8 cellular contexts compared by ENCODE assay signal in the genomic region with DNA sequence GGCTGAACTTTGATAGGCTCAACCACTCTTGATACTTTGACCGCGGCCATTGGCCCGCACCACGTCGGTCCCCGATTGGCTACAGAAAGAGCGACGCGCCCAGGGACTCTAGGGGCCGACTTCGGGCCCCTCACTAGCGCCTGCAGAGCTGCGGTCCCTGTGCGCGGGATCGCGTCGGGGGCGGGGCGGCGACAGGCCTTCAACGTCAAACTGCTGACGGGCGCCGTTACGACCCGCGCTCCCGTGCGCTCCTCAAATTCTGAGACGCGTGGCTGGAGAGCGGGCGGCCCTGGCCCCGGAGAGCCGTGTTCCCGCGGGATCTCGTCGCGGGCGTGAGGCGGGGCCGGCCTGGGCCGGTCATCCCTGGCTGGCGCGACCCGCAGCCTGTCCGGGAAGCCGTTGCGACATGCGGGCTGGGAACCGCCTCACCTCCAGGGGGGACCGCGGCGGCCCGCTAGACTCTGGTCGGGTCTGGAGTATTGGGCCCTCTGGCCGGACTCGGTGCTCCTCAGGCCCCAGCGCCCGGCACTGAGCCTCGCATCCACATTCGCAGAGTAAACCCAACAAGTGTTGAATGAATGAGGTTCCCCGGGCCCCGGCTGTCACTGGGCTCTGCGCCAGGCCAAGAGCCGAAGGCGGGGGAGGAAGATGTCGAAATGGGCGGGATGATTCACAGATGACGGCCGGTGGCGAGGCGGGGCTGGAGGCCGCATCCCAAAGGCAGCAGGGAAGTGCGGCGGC. TPM values are rescaled to one million over a fixed set of nuclear protein-coding genes. Genes with fewer than 3 reads are reported as not detected.
DNase-seq lines count a peak whose midpoint lies in the region; ATAC-seq and TF ChIP-seq lines count a peak whose summit lies in the region.

No MANE protein-coding gene starts in this region.

- DNase-seq in ACHN (peak; percentile 94), NCI-H345 (lab: John Stamatoyannopoulos, UW) (peak; percentile 75), cerebellar nuclear complex (lab: John Stamatoyannopoulos, UW) (peak; percentile 38 to 66), kidney epithelial cell (ENCODE audit: low read depth) (peak; percentile 60)
- peak; percentile 85 for DNase-seq in activated CD4-positive, CD25-positive, alpha-beta regulatory T cell treated with anti-CD3 and anti-CD28 coated beads, Interleukin-2, amount 50 U/mL, for 72 hours
- peak; percentile 93 for DNase-seq in stimulated activated CD4-positive, alpha-beta T cell treated with anti-CD3 and anti-CD28 coated beads, Interleukin-15, amount 100 ng/mL, for 24 hours

- no peaks in the 10 kb centered on the region for H3K27me3 ChIP-seq in kidney epithelial cell (ENCODE audit: control insufficient read depth, insufficient read depth, low read length)

- peak overlapping the region; percentile 67 for H3K4me3 ChIP-seq in kidney epithelial cell (ENCODE audit: low read depth, low read length)

- in situ Hi-C loops in ACHN (cut with HindIII; ENCODE audit: low pct_ligation_motif_present, low pct_unique_long_range_greater_than_20kb, low sequenced_read_pairs), result loop anchor here (25.0 kb wide), 1 partner anchor 184 kb away; the partner anchor contains the start of gene GOT1

- peak; percentile 86 for ATAC-seq in GM18868 (IDR thresholded peaks at IDR 0.05; ENCODE audit: unreplicated experiment)
- peak; percentile 90 for ATAC-seq in HG03135 (IDR thresholded peaks at IDR 0.05; ENCODE audit: unreplicated experiment)

- H3K36me3 ChIP-seq in kidney epithelial cell (ENCODE audit: control insufficient read depth, insufficient read depth, low read length), result no peaks in the 10 kb centered on the region

- TF ChIP-seq CTCF in kidney epithelial cell (IDR thresholded peaks at IDR 0.05; ENCODE audit: insufficient read depth, low read length, poor library complexity, severe bottlenecking), result no peak

RNA-seq across cellular contexts. Expression of gene SLC25A28, which starts 0.6 kb away (rescaled TPM):
- 7.9 and 8.1 TPM in 2 replicates for total RNA-seq in kidney epithelial cell

RNA-seq across cellular contexts. Expression of gene ENTPD7, which starts 38.4 kb away (rescaled TPM):
- total RNA-seq in kidney epithelial cell, result 27.7 and 29.1 TPM in 2 replicates

Comparison
In these comparisons a context has a peak if more than half of its experiments do, and no peak if none do; other contexts are left out.
1. Peak in every context shown above with its lines: DNase-seq, ATAC-seq and H3K4me3 ChIP-seq.